8 cellular contexts compared by ENCODE assay signal in genomic region chr17:17300624-17301568, GRCh38. TPM values are rescaled to one million over a fixed set of nuclear protein-coding genes. Genes with fewer than 3 reads are reported as not detected.
DNase-seq lines count a peak whose midpoint lies in the region; ATAC-seq, FAIRE-seq and TF ChIP-seq lines count a peak whose summit lies in the region.

No MANE protein-coding gene starts in this region.

- TF ChIP-seq CTCF in foreskin fibroblast (IDR thresholded peaks at IDR 0.05; ENCODE audit: low read depth, low read length) (no peak), neutrophil (IDR thresholded peaks at IDR 0.05) (no peak), uterus (IDR thresholded peaks at IDR 0.05) (no peak)

- peaks cover 41% of the 10 kb centered on the region for H3K27me3 ChIP-seq in neutrophil
- H3K27me3 ChIP-seq in uterus, result no peaks in the 10 kb centered on the region

- H3K36me3 ChIP-seq in neutrophil (no peaks in the 10 kb centered on the region), uterus (no peaks in the 10 kb centered on the region)

- FAIRE-seq in G401.6 (lab: Jason Lieb, UNC), result peak; percentile 99

- H3K9me3 ChIP-seq in neutrophil (no peaks in the 10 kb centered on the region), uterus (no peaks in the 10 kb centered on the region)

- no peak for TF ChIP-seq POLR2A in uterus (IDR thresholded peaks at IDR 0.05)

- H3K27ac ChIP-seq in neutrophil (no peak overlapping the region), uterus (peak overlapping the region; percentile 48 to 73)

- peak overlapping the region; percentile 50 for H3K4me3 Mint-ChIP-seq in activated T-cell treated with anti-CD3 and anti-CD28 coated beads, Interleukin-2, amount 50 U/mL, for 4 hours

- H3K27me3 Mint-ChIP-seq in activated T-cell treated with anti-CD3 and anti-CD28 coated beads, Interleukin-2, amount 50 U/mL, for 4 hours (ENCODE audit: low read depth), result peaks cover 5% of the 10 kb centered on the region

- peak; percentile 56 to 67 for ATAC-seq in activated T-cell treated with anti-CD3 and anti-CD28 coated beads, Interleukin-2, amount 50 U/mL, for 4 hours
- no peak for ATAC-seq in HG02885 (IDR thresholded peaks at IDR 0.05; ENCODE audit: poor library complexity, unreplicated experiment)

- DNase-seq in NCI-H2227 treated with DMSO at 0.1 percent for 48 hours (lab: John Stamatoyannopoulos, UW) (peak; percentile 27), foreskin fibroblast (peak; percentile 57 to 82), uterus (peak; percentile 56 to 62), H4 (ENCODE audit: low spot score) (no peak)
- DNase-seq in activated T-cell treated with anti-CD3 and anti-CD28 coated beads, Interleukin-2, amount 50 U/mL, for 4 hours, result peak; percentile 57

- H3K4me3 ChIP-seq in foreskin fibroblast (ENCODE audit: low read depth in 1 of 2, low read length in 2 of 2) (peak overlapping the region in 1 of 2 donors; percentile 29), neutrophil (ENCODE audit: low read depth in 1 of 2, low read length in 1 of 2) (peak overlapping the region; percentile 49 to 67), uterus (peak overlapping the region; percentile 32 to 37)

- no peaks in the 10 kb centered on the region for H3K9me3 Mint-ChIP-seq in activated T-cell treated with anti-CD3 and anti-CD28 coated beads, Interleukin-2, amount 50 U/mL, for 4 hours

- H3K4me1 ChIP-seq in neutrophil (ENCODE audit: control insufficient read depth in 1 of 2, insufficient read depth in 1 of 2, low read depth in 1 of 2, low read length in 1 of 2), result peaks cover 30 to 36% of the 10 kb centered on the region in 2 experiments
- no peaks in the 10 kb centered on the region for H3K4me1 ChIP-seq in uterus

- peaks cover 28% of the 10 kb centered on the region for H3K4me1 Mint-ChIP-seq in activated T-cell treated with anti-CD3 and anti-CD28 coated beads, Interleukin-2, amount 50 U/mL, for 4 hours (ENCODE audit: low read depth)

- intact Hi-C loops in uterus (cut with DNase I; ENCODE audit: low total_unique reads), result no loop called here

- H3K36me3 Mint-ChIP-seq in activated T-cell treated with anti-CD3 and anti-CD28 coated beads, Interleukin-2, amount 50 U/mL, for 4 hours (ENCODE audit: insufficient read depth), result no peaks in the 10 kb centered on the region

RNA-seq across cellular contexts. Expression of gene NT5M, which starts 2.3 kb away (rescaled TPM):
- 1 to 10 TPM; 2.6 to 3.3 (median 3.2) TPM for total RNA-seq in activated T-cell treated with anti-CD3 and anti-CD28 coated beads, Interleukin-2, amount 50 U/mL, for 4 hours
- total RNA-seq in uterus, result 1 to 10 TPM in 3 of 4 donors, under 1 TPM in 1; 0.26 to 7.8 (median 2.8) TPM
- 1.4 and 2.1 TPM in 2 replicates for total RNA-seq in H4 (2014; rRNA removed; shearing (Covaris generic))

RNA-seq across cellular contexts. Expression of gene COPS3, which starts 19.9 kb away (rescaled TPM):
- total RNA-seq in activated T-cell treated with anti-CD3 and anti-CD28 coated beads, Interleukin-2, amount 50 U/mL, for 4 hours, result 100 to 1,000 TPM; 154 to 163 (median 161) TPM
- total RNA-seq in uterus, result 10 to 100 TPM; 13.1 to 83.3 (median 49.4) TPM
- total RNA-seq in H4 (2014; rRNA removed; shearing (Covaris generic)), result 254 and 293 TPM in 2 replicates
